23 cellular contexts compared by ENCODE assay signal in genomic region chr4:37082912-37083311, GRCh38.
"Had no signal": no experiment of that assay in that cellular context is flagged by ENCODE, and none has a peak within 500 bp of the region (broad histone marks: within the 10 kb centered on the region; RNA-seq: fewer than 3 reads in every experiment).

No MANE protein-coding gene starts in this region.

- H3K4me1 ChIP-seq: esophagus muscularis mucosa, gastrocnemius medialis, left ventricle myocardium inferior, lower lobe of right lung, neural progenitor cell, suprapubic skin, thyroid gland, upper lobe of left lung, uterus had no signal

- H3K27me3 Mint-ChIP-seq: memory B cell; natural killer cell treated with Interleukin-12 subunit alpha and Interleukin-12 subunit beta and Interleukin-15 and Interleukin-18, amount 100 ng/mL, for 72 hours had no signal

- H3K4me3 Mint-ChIP-seq: immature natural killer cell; memory B cell; natural killer cell treated with Interleukin-12 subunit alpha and Interleukin-12 subunit beta and Interleukin-15 and Interleukin-18, amount 100 ng/mL, for 72 hours; neural progenitor cell had no signal

- H3K27ac ChIP-seq: epithelial cell of prostate, esophagus muscularis mucosa, gastrocnemius medialis, left ventricle myocardium inferior, lower lobe of right lung, neural progenitor cell, ovary, suprapubic skin, thyroid gland, upper lobe of left lung, uterus had no signal

- H3K27me3 ChIP-seq: esophagus muscularis mucosa, gastrocnemius medialis, neural progenitor cell, ovary, suprapubic skin, thyroid gland, upper lobe of left lung, uterus had no signal

- H3K27ac Mint-ChIP-seq: immature natural killer cell; memory B cell; natural killer cell treated with Interleukin-12 subunit alpha and Interleukin-12 subunit beta and Interleukin-15 and Interleukin-18, amount 100 ng/mL, for 72 hours; neural progenitor cell had no signal

- DNase-seq: effector memory CD4-positive, alpha-beta T cell; gastrocnemius medialis; immature natural killer cell; left cardiac atrium; left ventricle myocardium inferior; lower lobe of right lung; midbrain; nucleus accumbens; ovary; right cardiac atrium; stimulated activated CD4-positive, alpha-beta T cell treated with anti-CD3 and anti-CD28 coated beads, Interleukin-2, amount 100 ng/mL, for 48 hours; stimulated activated naive CD4-positive, alpha-beta T cell treated with Interleukin-2 at 50 U/mL for 16 hours; thyroid gland; upper lobe of left lung; uterus had no signal

- H3K4me3 ChIP-seq: esophagus muscularis mucosa, gastrocnemius medialis, left ventricle myocardium inferior, lower lobe of right lung, neural progenitor cell, ovary, smooth muscle cell, suprapubic skin, thyroid gland, upper lobe of left lung, uterus had no signal

- H3K9me3 ChIP-seq: gastrocnemius medialis, ovary, suprapubic skin, thyroid gland, upper lobe of left lung, uterus had no signal

- H3K36me3 Mint-ChIP-seq: memory B cell, neural progenitor cell had no signal

- H3K4me1 Mint-ChIP-seq: immature natural killer cell, memory B cell, neural progenitor cell had no signal

- FAIRE-seq: keratinocyte had no signal

- H3K9ac ChIP-seq: neural progenitor cell had no signal

- H3K36me3 ChIP-seq: esophagus muscularis mucosa, gastrocnemius medialis, left ventricle myocardium inferior, lower lobe of right lung, neural progenitor cell, ovary, suprapubic skin, thyroid gland, upper lobe of left lung, uterus had no signal
